In genomic region chr12:67410246-67410645, GRCh38 we compare ENCODE assay signal across 21 cellular contexts.
"Had no signal": no experiment of that assay in that cellular context is flagged by ENCODE, and none has a peak within 500 bp of the region (broad histone marks: within the 10 kb centered on the region; RNA-seq: fewer than 3 reads in every experiment).

No MANE protein-coding gene starts in this region.

- H3K4me1 ChIP-seq: adrenal gland, thyroid gland, uterus had no signal

- H3K4me3 ChIP-seq: adrenal gland, gastroesophageal sphincter, heart right ventricle, left ventricle myocardium inferior, right atrium auricular region, skin epidermis, thyroid gland, uterus had no signal

- H3K27me3 ChIP-seq: adrenal gland, gastroesophageal sphincter, heart right ventricle, right atrium auricular region, thyroid gland, uterus had no signal

- ATAC-seq: esophagus mucosa; gastroesophageal sphincter; heart right ventricle; naive thymus-derived CD8-positive, alpha-beta T cell; stimulated activated naive B cell treated with anti-CD40 and anti-IgM and Interleukin-4, amounts not matched to agents 10 μg/mL and 1 μg/mL and 100 μg/mL, for 72 hours; T-helper 17 cell had no signal

- DNase-seq: activated CD4-positive, alpha-beta memory T cell treated with anti-CD3 and anti-CD28 coated beads for 36 hours; activated naive CD4-positive, alpha-beta T cell treated with anti-CD3 and anti-CD28 coated beads, Interleukin-2, amount 10 ng/mL, durations not matched to agents 7 days and 5 days; activated T-cell treated with anti-CD3 and anti-CD28 coated beads, Interleukin-2, amount 50 U/mL, for 24 hours; adrenal gland; caudate nucleus; heart right ventricle; islet precursor cell; left ventricle myocardium inferior; naive thymus-derived CD8-positive, alpha-beta T cell; stimulated activated CD4-positive, alpha-beta T cell treated with anti-CD3 and anti-CD28 coated beads, Interleukin-15, amount 100 ng/mL, for 24 hours; stimulated activated CD4-positive, alpha-beta T cell treated with anti-CD3 and anti-CD28 coated beads, Interleukin-4, amount 100 ng/mL, for 1 hour; stimulated activated naive B cell treated with anti-CD40 and anti-IgM and Interleukin-4, amounts not matched to agents 10 μg/mL and 1 μg/mL and 100 μg/mL, for 72 hours; T-helper 17 cell; thyroid gland; uterus; WERI-Rb-1 had no signal

- H3K36me3 ChIP-seq: adrenal gland, gastroesophageal sphincter, heart right ventricle, left ventricle myocardium inferior, right atrium auricular region, thyroid gland, uterus, WERI-Rb-1 had no signal

- H3K27ac ChIP-seq: adrenal gland, gastroesophageal sphincter, heart right ventricle, left ventricle myocardium inferior, right atrium auricular region, skin epidermis, thyroid gland, uterus, WERI-Rb-1 had no signal

- FAIRE-seq: colon had no signal

- H3K9me3 ChIP-seq: adrenal gland, thyroid gland, uterus had no signal
